In the genomic region with DNA sequence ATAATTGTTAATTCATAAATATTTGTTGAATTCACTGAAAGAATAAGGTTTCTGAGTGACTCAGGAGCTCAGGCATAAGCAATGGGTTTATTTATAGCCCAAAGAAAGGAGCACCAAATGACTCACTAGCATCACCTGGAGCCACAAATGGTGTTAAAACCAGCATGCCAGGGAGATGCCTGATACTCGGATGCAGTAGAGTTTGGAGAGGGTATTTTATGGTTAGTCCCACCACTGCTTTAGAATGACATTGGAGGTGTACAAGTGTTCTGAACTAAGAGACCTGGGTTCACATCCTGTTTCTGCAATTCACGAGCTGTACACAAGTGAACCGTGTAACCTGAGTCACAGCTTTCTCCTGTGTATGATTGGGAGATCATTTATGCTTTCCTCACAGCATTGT, we compare ENCODE assay signal across 15 cellular contexts. TPM values are rescaled to one million over a fixed set of nuclear protein-coding genes. Genes with fewer than 3 reads are reported as not detected.
DNase-seq lines count a peak whose midpoint lies in the region; ATAC-seq and TF ChIP-seq lines count a peak whose summit lies in the region.
"Had no signal": no experiment of that assay in that cellular context is flagged by ENCODE, and none has a peak within 500 bp of the region (broad histone marks: within the 10 kb centered on the region; RNA-seq: fewer than 3 reads in every experiment).

No MANE protein-coding gene starts in this region.

- H3K4me3 Mint-ChIP-seq in activated naive CD4-positive, alpha-beta T cell treated with anti-CD3 and anti-CD28 coated beads for 36 hours: no peak overlapping the region
- no peak overlapping the region for H3K4me3 Mint-ChIP-seq in type B pancreatic cell
- H3K4me3 Mint-ChIP-seq: naive thymus-derived CD8-positive, alpha-beta T cell had no signal

- no peak overlapping the region for H3K27ac ChIP-seq in dorsolateral prefrontal cortex
- H3K27ac ChIP-seq: stomach had no signal

- TF ChIP-seq CTCF in type B pancreatic cell (conservative IDR thresholded peaks at IDR 0.05) (no peak), dorsolateral prefrontal cortex (IDR thresholded peaks at IDR 0.05 in 54 of 56, conservative IDR thresholded peaks at IDR 0.05 in 2 of 56; ENCODE audit: low read depth in 1 of 56, partially characterized antibody in 56 of 56) (no peak)

- H3K27me3 ChIP-seq in dorsolateral prefrontal cortex: no peaks in the 10 kb centered on the region
- H3K27me3 ChIP-seq: stomach had no signal

- H3K27me3 Mint-ChIP-seq in activated naive CD4-positive, alpha-beta T cell treated with anti-CD3 and anti-CD28 coated beads for 36 hours (ENCODE audit: low read depth): no peaks in the 10 kb centered on the region
- peaks cover under 1% of the 10 kb centered on the region for H3K27me3 Mint-ChIP-seq in type B pancreatic cell
- H3K27me3 Mint-ChIP-seq: naive thymus-derived CD8-positive, alpha-beta T cell had no signal

- peak; percentile 18 for DNase-seq in activated naive CD4-positive, alpha-beta T cell treated with anti-CD3 and anti-CD28 coated beads for 36 hours
- no peak for DNase-seq in activated naive CD4-positive, alpha-beta T cell treated with Interleukin-2 at 50 U/mL for 16 hours
- DNase-seq in kidney tubule cell (ENCODE audit: low spot score) (peak; percentile 61), type B pancreatic cell (ENCODE audit: extremely low spot score, unreplicated experiment) (no peak), dorsolateral prefrontal cortex (no peak)
- DNase-seq: activated CD4-positive, alpha-beta T cell treated with anti-CD3 and anti-CD28 coated beads for 1 hour; naive thymus-derived CD8-positive, alpha-beta T cell; NCI-H2081; stimulated activated CD4-positive, alpha-beta T cell treated with anti-CD3 and anti-CD28 coated beads, Interleukin-15, amount 100 ng/mL, for 24 hours; stomach had no signal

- CTCF ChIA-PET in activated naive CD4-positive, alpha-beta T cell treated with anti-CD3 and anti-CD28 coated beads for 36 hours (lab: Charles Lee): interaction anchor here (0.8 to 1.1 kb wide), 3 partner anchors 13 to 78 kb away, joined by 3 to 4 read pairs (median 3); no protein-coding TSS in a partner anchor

- H3K27ac Mint-ChIP-seq in activated naive CD4-positive, alpha-beta T cell treated with anti-CD3 and anti-CD28 coated beads for 36 hours: no peak overlapping the region
- no peak overlapping the region for H3K27ac Mint-ChIP-seq in type B pancreatic cell

- H3K4me3 ChIP-seq in dorsolateral prefrontal cortex: no peak overlapping the region
- H3K4me3 ChIP-seq: stomach had no signal

- peaks cover 24% of the 10 kb centered on the region for H3K36me3 Mint-ChIP-seq in activated naive CD4-positive, alpha-beta T cell treated with anti-CD3 and anti-CD28 coated beads for 36 hours (ENCODE audit: low read depth)
- no peaks in the 10 kb centered on the region for H3K36me3 Mint-ChIP-seq in type B pancreatic cell

- H3K9me3 Mint-ChIP-seq in activated naive CD4-positive, alpha-beta T cell treated with anti-CD3 and anti-CD28 coated beads for 36 hours: no peaks in the 10 kb centered on the region
- H3K9me3 Mint-ChIP-seq in type B pancreatic cell: no peaks in the 10 kb centered on the region
- H3K9me3 Mint-ChIP-seq: naive thymus-derived CD8-positive, alpha-beta T cell had no signal

- ATAC-seq in GM21515 (IDR thresholded peaks at IDR 0.05; ENCODE audit: unreplicated experiment): peak; percentile 51
- ATAC-seq in HG03520 (IDR thresholded peaks at IDR 0.05; ENCODE audit: unreplicated experiment): peak; percentile 52
- no peak for ATAC-seq in HG02763 (IDR thresholded peaks at IDR 0.05; ENCODE audit: unreplicated experiment)
- ATAC-seq: naive thymus-derived CD8-positive, alpha-beta T cell; Right ventricle myocardium inferior had no signal

- peaks cover 29% of the 10 kb centered on the region for H3K4me1 Mint-ChIP-seq in activated naive CD4-positive, alpha-beta T cell treated with anti-CD3 and anti-CD28 coated beads for 36 hours (ENCODE audit: low read depth)
- no peaks in the 10 kb centered on the region for H3K4me1 Mint-ChIP-seq in type B pancreatic cell (ENCODE audit: unreplicated experiment)

- intact Hi-C loops in activated naive CD4-positive, alpha-beta T cell treated with anti-CD3 and anti-CD28 coated beads for 36 hours (cut with micrococcal nuclease): no loop called here
- intact Hi-C loops in dorsolateral prefrontal cortex (cut with DNase I): loop anchor here (10.0 kb wide), 2 partner anchors 262 to 472 kb away; partner anchors contain the start of gene ZNF131 (in 1 of the 2)

RNA-seq across cellular contexts. Expression of gene CCL28, which starts 25.2 kb away (rescaled TPM):
- 1 to 10 TPM; 5.4 TPM for total RNA-seq in activated naive CD4-positive, alpha-beta T cell treated with anti-CD3 and anti-CD28 coated beads for 36 hours
- 2.0 TPM in 1 of 2 replicates, not detected in the other for total RNA-seq in type B pancreatic cell (ENCODE audit: low replicate concordance)
- total RNA-seq in dorsolateral prefrontal cortex: 1 to 10 TPM in 115 of 120 experiments, under 1 TPM in 5; 0.63 to 5.1 (median 2.6) TPM
- total RNA-seq: H1 had no signal

Comparison
In these comparisons a context has a peak if more than half of its experiments do, and no peak if none do; other contexts are left out.
1. DNase-seq: peak in activated naive CD4-positive, alpha-beta T cell treated with anti-CD3 and anti-CD28 coated beads for 36 hours (single experiment) and kidney tubule cell (single experiment); none in activated naive CD4-positive, alpha-beta T cell treated with Interleukin-2 at 50 U/mL for 16 hours (single experiment), type B pancreatic cell (single experiment) and dorsolateral prefrontal cortex (0 of 10).